8 cellular contexts compared by ENCODE assay signal in genomic region chr11:129992161-129992944, GRCh38. TPM values are rescaled to one million over a fixed set of nuclear protein-coding genes. Genes with fewer than 3 reads are reported as not detected.
DNase-seq lines count a peak whose midpoint lies in the region; ATAC-seq and TF ChIP-seq lines count a peak whose summit lies in the region.

No MANE protein-coding gene starts in this region.

- H4K20me1 ChIP-seq in mammary epithelial cell (ENCODE audit: insufficient read depth, low read length), result no peaks in the 10 kb centered on the region

- H3K27ac ChIP-seq in CD4-positive, alpha-beta T cell (ENCODE audit: low read depth, low read length), result no peak overlapping the region
- H3K27ac ChIP-seq in mammary epithelial cell (ENCODE audit: insufficient read depth, low read depth, low read length) (no peak overlapping the region), lung (ENCODE audit: low read depth in 1 of 2, low read length in 1 of 2) (no peak overlapping the region)

- 43% methylated on average over 6 of the region's 6 CpGs for WGBS in mammary epithelial cell (ENCODE audit: low coverage, missing lambda C conversion rate)
- 30 to 35% methylated on average over 6 of the region's 6 CpGs for WGBS in lung, 2 donors

- peak; percentile 16 to 50 (median 30) for DNase-seq in CD4-positive, alpha-beta T cell
- DNase-seq in LHCN-M2 (ENCODE audit: low read depth) (peak; percentile 22), SK-MEL-5 (ENCODE audit: low read depth, low spot score) (peak; percentile 60), mammary epithelial cell (peak; percentile 52), lung (ENCODE audit: low spot score) (peak; percentile 41), amniotic stem cell (lab: John Stamatoyannopoulos, UW) (no peak)

- no peak overlapping the region for H3K27ac Mint-ChIP-seq in CD4-positive, alpha-beta T cell

- peaks cover 29% of the 10 kb centered on the region for H3K4me1 Mint-ChIP-seq in CD4-positive, alpha-beta T cell (ENCODE audit: low read depth)

- peak; percentile 98 for ATAC-seq in CD4-positive, alpha-beta T cell (ENCODE audit: poor library complexity)
- ATAC-seq in GM19351 (IDR thresholded peaks at IDR 0.05; ENCODE audit: unreplicated experiment) (peak; percentile 70), lung (ENCODE audit: insufficient read depth, low FRiP score) (no peak), GM18505 (IDR thresholded peaks at IDR 0.05; ENCODE audit: unreplicated experiment) (no peak)

- no TSS peak for BruUV-seq in mammary epithelial cell (replicated peaks; lab: Mats Ljungman, UMichigan)

- H2AFZ ChIP-seq in mammary epithelial cell (ENCODE audit: low read depth, low read length), result no peak overlapping the region

- intact Hi-C loops in CD4-positive, alpha-beta T cell (cut with DNase I, micrococcal nuclease), result loop anchor here in 1 of 2 experiments (1.0 kb wide), 2 partner anchors 77 to 140 kb away; partner anchors contain the start of gene APLP2
- intact Hi-C loops in mammary epithelial cell (cut with micrococcal nuclease), result loop anchor here (2.0 kb wide), 1 partner anchor 78 kb away; no protein-coding TSS in a partner anchor

- POLR2A ChIA-PET in CD4-positive, alpha-beta T cell (lab: Charles Lee), result interaction anchor here (1.2 to 3.2 kb wide), 3 partner anchors 10 to 140 kb away, joined by 3 to 36 read pairs (median 7); partner anchors contain the start of gene PRDM10

- no peaks in the 10 kb centered on the region for H3K9me3 ChIP-seq in CD4-positive, alpha-beta T cell (ENCODE audit: control insufficient read depth, low read length)
- H3K9me3 ChIP-seq in mammary epithelial cell (replicated peaks; ENCODE audit: insufficient read depth, low read length) (no peaks in the 10 kb centered on the region), lung (ENCODE audit: control insufficient read depth in 2 of 2, insufficient read depth in 1 of 2, low read length in 1 of 2) (no peaks in the 10 kb centered on the region)

- no peaks in the 10 kb centered on the region for H3K27me3 Mint-ChIP-seq in CD4-positive, alpha-beta T cell

- H3K27me3 ChIP-seq in CD4-positive, alpha-beta T cell (ENCODE audit: control insufficient read depth, insufficient read depth, low read length), result no peaks in the 10 kb centered on the region
- no peaks in the 10 kb centered on the region for H3K27me3 ChIP-seq in mammary epithelial cell (ENCODE audit: insufficient read depth, low read length)
- H3K27me3 ChIP-seq in lung (ENCODE audit: control insufficient read depth, insufficient read depth), result no peaks in the 10 kb centered on the region

- H3K4me3 Mint-ChIP-seq in CD4-positive, alpha-beta T cell, result no peak overlapping the region

- TF ChIP-seq POLR2A in GM18505 (IDR thresholded peaks at IDR 0.05; ENCODE audit: borderline replicate concordance, extremely low read depth, insufficient read depth, insufficient read length), result no peak

- H3K36me3 ChIP-seq in mammary epithelial cell (ENCODE audit: insufficient read depth, low read length) (no peaks in the 10 kb centered on the region), lung (ENCODE audit: control insufficient read depth in 2 of 2, insufficient read depth in 2 of 2, low read length in 2 of 2) (peaks cover 0 to 1% of the 10 kb centered on the region in 2 donors)

- no peaks in the 10 kb centered on the region for H3K9me3 Mint-ChIP-seq in CD4-positive, alpha-beta T cell

- H3K4me3 ChIP-seq in mammary epithelial cell (replicated peaks in 1 of 3; ENCODE audit: insufficient read depth in 1 of 3, low read depth in 2 of 3, low read length in 3 of 3), result no peak overlapping the region
- H3K4me3 ChIP-seq in lung, result no peak overlapping the region

- CTCF ChIA-PET in CD4-positive, alpha-beta T cell (lab: Charles Lee), result interaction anchor here (0.7 to 2.7 kb wide), 13 partner anchors 9 to 154 kb away, joined by 3 to 28 read pairs (median 4); partner anchors contain the start of gene PRDM10
- CTCF ChIA-PET in mammary epithelial cell (lab: Charles Lee; ENCODE audit: low non-redundant PET), result interaction anchor here (0.8 kb wide), 1 partner anchor 140 kb away, joined by 3 read pairs; no protein-coding TSS in a partner anchor

- H3K4me2 ChIP-seq in mammary epithelial cell (ENCODE audit: insufficient read depth, low read depth, low read length), result no peak overlapping the region

- TF ChIP-seq CTCF in CD4-positive, alpha-beta T cell (IDR thresholded peaks at IDR 0.05), result peak; percentile 41
- TF ChIP-seq CTCF in mammary epithelial cell (conservative IDR thresholded peaks at IDR 0.05 in 1 of 2, IDR thresholded peaks at IDR 0.05 in 1 of 2; ENCODE audit: extremely low read depth in 1 of 2, insufficient read depth in 1 of 2, low read depth in 1 of 2, low read length in 2 of 2) (peak; percentile 21 to 44), lung (IDR thresholded peaks at IDR 0.05; ENCODE audit: control extremely low read depth, extremely low read depth) (no peak)

- H3K36me3 Mint-ChIP-seq in CD4-positive, alpha-beta T cell (ENCODE audit: low read depth), result no peaks in the 10 kb centered on the region

- H3K9ac ChIP-seq in mammary epithelial cell (ENCODE audit: insufficient read depth, low read length), result no peak overlapping the region

- peaks cover 48% of the 10 kb centered on the region for H3K79me2 ChIP-seq in mammary epithelial cell (ENCODE audit: insufficient read depth, low read length)

- in situ Hi-C loops in SK-MEL-5 (cut with HindIII; ENCODE audit: low pct_unique_long_range_greater_than_20kb, low sequenced_read_pairs), result no loop called here
- in situ Hi-C loops in mammary epithelial cell (cut with MboI; ENCODE audit: low sequenced_read_pairs in 2 of 2), result no loop called here

- dilution Hi-C loops in mammary epithelial cell (cut with HindIII; ENCODE audit: low sequenced_read_pairs), result no loop called here

- H3K4me1 ChIP-seq in mammary epithelial cell (ENCODE audit: insufficient read depth, low read length) (no peaks in the 10 kb centered on the region), lung (ENCODE audit: control insufficient read depth in 2 of 2, insufficient read depth in 2 of 2, low read length in 2 of 2) (peaks cover 0 to 12% of the 10 kb centered on the region in 2 donors)

RNA-seq across cellular contexts. Expression of gene PRDM10, which starts 10.3 kb away (rescaled TPM):
- 1 to 10 TPM; 8.2 to 9.6 TPM for total RNA-seq in CD4-positive, alpha-beta T cell
- total RNA-seq in LHCN-M2 (2014; rRNA removed), result 5.6 and 7.2 TPM in 2 replicates
- 1.6 TPM for polyA plus RNA-seq in LHCN-M2 (2012)
- 3.6 and 4.3 TPM in 2 replicates for total RNA-seq in SK-MEL-5 (2014; rRNA removed; shearing (Covaris generic))
- 3.7 and 4.7 TPM in 2 replicates for polyA plus RNA-seq in SK-MEL-5 (2015; cell fraction: cytosol; rRNA removed)
- 7.8 and 8.5 TPM in 2 replicates for polyA plus RNA-seq in SK-MEL-5 (2015; cell fraction: nucleus; rRNA removed)
- 1 to 10 TPM; 6.5 to 6.6 TPM for total RNA-seq in mammary epithelial cell
- 6.3 TPM for polyA plus RNA-seq in mammary epithelial cell
- 80.9 TPM for polyA minus RNA-seq in mammary epithelial cell
- 10 to 100 TPM in 1 of 2 donors, 1 to 10 TPM in 1; 8.7 to 19.0 TPM for total RNA-seq in lung
- 1 to 10 TPM; 2.3 to 2.7 TPM for polyA plus RNA-seq in lung

Comparison
In these comparisons a context has a peak if more than half of its experiments do, and no peak if none do; other contexts are left out.
1. ATAC-seq: peak in CD4-positive, alpha-beta T cell (single experiment) and GM19351 (single experiment); none in lung (single experiment) and GM18505 (single experiment).